37 cellular contexts compared by ENCODE assay signal in the genomic region with DNA sequence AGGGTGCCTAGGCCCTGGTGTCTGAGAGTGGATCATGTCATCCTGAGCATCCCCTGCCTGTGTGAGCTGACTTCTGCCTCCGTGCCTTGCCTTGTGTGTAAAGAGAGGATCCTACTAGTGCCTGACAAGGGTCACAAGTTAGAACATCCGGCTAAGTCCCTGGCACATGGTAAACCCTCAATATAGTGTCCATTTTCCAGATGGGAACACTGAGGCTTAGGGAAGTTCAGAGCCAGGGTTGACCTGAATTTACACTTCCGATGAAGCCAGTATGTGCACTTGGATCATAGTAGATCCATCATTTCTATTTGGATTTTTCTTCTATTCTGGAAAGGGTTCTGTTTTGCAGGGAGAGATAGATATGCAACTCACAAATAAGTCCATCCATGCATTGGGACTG. TPM values are rescaled to one million over a fixed set of nuclear protein-coding genes. Genes with fewer than 3 reads are reported as not detected.
"Had no signal": no experiment of that assay in that cellular context is flagged by ENCODE, and none has a peak within 500 bp of the region (broad histone marks: within the 10 kb centered on the region; RNA-seq: fewer than 3 reads in every experiment).

No MANE protein-coding gene starts in this region.

- ATAC-seq: activated CD8-positive, alpha-beta T cell treated with anti-CD3 and anti-CD28 coated beads for 36 hours; activated naive CD8-positive, alpha-beta T cell treated with anti-CD3 and anti-CD28 coated beads, Interleukin-2, amount 50 U/mL, for 24 hours had no signal

- H3K9me3 ChIP-seq: ascending aorta had no signal

- H3K27me3 Mint-ChIP-seq: activated CD4-positive, alpha-beta T cell treated with anti-CD3 and anti-CD28 coated beads, Interleukin-2, amount 10 ng/mL, durations not matched to agents 24 days and 14 days; activated naive CD4-positive, alpha-beta T cell treated with anti-CD3 and anti-CD28 coated beads, Interleukin-2, amount 10 ng/mL, durations not matched to agents 7 days and 5 days; activated naive CD8-positive, alpha-beta T cell treated with anti-CD3 and anti-CD28 coated beads, Interleukin-2, amount 10 ng/mL, durations not matched to agents 7 days and 5 days; brain had no signal

- DNase-seq: activated B cell treated with CpG ODN at 0.5 μM for 24 hours; activated CD4-positive, alpha-beta memory T cell treated with anti-CD3 and anti-CD28 coated beads for 36 hours; activated CD4-positive, alpha-beta T cell treated with anti-CD3 and anti-CD28 coated beads for 4 hours; activated CD4-positive, alpha-beta T cell treated with anti-CD3 and anti-CD28 coated beads, Interleukin-2, amount 10 ng/mL, durations not matched to agents 24 days and 14 days; activated CD4-positive, alpha-beta T cell treated with anti-CD3 and anti-CD28 coated beads, Interleukin-2, amount 50 U/mL, for 1 hour; activated CD4-positive, alpha-beta T cell treated with anti-CD3 and anti-CD28 coated beads, Interleukin-2, amount 50 U/mL, for 4 hours; activated CD4-positive, CD25-positive, alpha-beta regulatory T cell treated with anti-CD3 and anti-CD28 coated beads, Interleukin-2, amount 50 U/mL, for 72 hours; activated CD8-positive, alpha-beta memory T cell treated with anti-CD3 and anti-CD28 coated beads, Interleukin-2, amount 50 U/mL, for 48 hours; activated CD8-positive, alpha-beta T cell treated with anti-CD3 and anti-CD28 coated beads for 36 hours; activated effector memory CD4-positive, alpha-beta T cell treated with Interleukin-2 at 50 U/mL for 16 hours; activated gamma-delta T cell; activated naive CD4-positive, alpha-beta T cell treated with anti-CD3 and anti-CD28 coated beads, Interleukin-2, amount 10 ng/mL, durations not matched to agents 7 days and 5 days; activated naive CD4-positive, alpha-beta T cell treated with Interleukin-2 at 50 U/mL for 16 hours; activated naive CD8-positive, alpha-beta T cell treated with anti-CD3 and anti-CD28 coated beads, Interleukin-2, amount 10 ng/mL, durations not matched to agents 7 days and 5 days; activated naive CD8-positive, alpha-beta T cell treated with anti-CD3 and anti-CD28 coated beads, Interleukin-2, amount 50 U/mL, for 24 hours; activated T-cell treated with anti-CD3 and anti-CD28 coated beads, Interleukin-2, amount 50 U/mL, for 24 hours; activated T-cell treated with anti-CD3 and anti-CD28 coated beads, Interleukin-2, amount 50 U/mL, for 48 hours; amygdala; anterior cingulate cortex; caudate nucleus; cerebellar nuclear complex; T-helper 1 cell; T-helper 2 cell; T-helper 9 cell had no signal

- H3K4me3 ChIP-seq: ascending aorta, cardiac muscle cell had no signal

- H3K27me3 ChIP-seq: ascending aorta, cardiac muscle cell had no signal

- H3K4me1 ChIP-seq: ascending aorta had no signal

- H3K27ac Mint-ChIP-seq: activated B cell treated with CpG ODN at 0.5 μM for 24 hours; activated CD4-positive, alpha-beta memory T cell treated with anti-CD3 and anti-CD28 coated beads for 36 hours; activated CD4-positive, alpha-beta T cell treated with anti-CD3 and anti-CD28 coated beads, Interleukin-2, amount 10 ng/mL, durations not matched to agents 24 days and 14 days; activated CD8-positive, alpha-beta T cell treated with anti-CD3 and anti-CD28 coated beads for 36 hours; activated naive CD4-positive, alpha-beta T cell treated with anti-CD3 and anti-CD28 coated beads, Interleukin-2, amount 10 ng/mL, durations not matched to agents 7 days and 5 days; activated naive CD4-positive, alpha-beta T cell treated with anti-CD3 and anti-CD28 coated beads, Interleukin-2, amount 50 U/mL, for 24 hours; activated naive CD8-positive, alpha-beta T cell; activated naive CD8-positive, alpha-beta T cell treated with anti-CD3 and anti-CD28 coated beads, Interleukin-2, amount 10 ng/mL, durations not matched to agents 7 days and 5 days; activated naive CD8-positive, alpha-beta T cell treated with anti-CD3 and anti-CD28 coated beads, Interleukin-2, amount 50 U/mL, for 24 hours; activated T-cell treated with anti-CD3 and anti-CD28 coated beads, Interleukin-2, amount 50 U/mL, for 24 hours; activated T-helper 2 cell treated with anti-CD3 and anti-CD28 coated beads, Interferon-gamma antibody, Interleukin-2, Interleukin-4, amounts not matched to agents 10 μg/mL and 5 μg/mL and 100 μg/mL, durations not matched to agents 14 hours and 24 hours and 36 hours; brain; T-helper 1 cell treated with Interleukin-12 subunit alpha and Interleukin-12 subunit beta and Interleukin-4 antibody, amounts not matched to agents 30 μg/mL and 1 μg/mL, for 36 hours; T-helper 2 cell treated with Interferon-gamma antibody and Interleukin-4, amounts not matched to agents 5 μg/mL and 100 μg/mL, for 36 hours had no signal

- H3K36me3 ChIP-seq: ascending aorta, cardiac muscle cell had no signal

- H3K27ac ChIP-seq: ascending aorta, cardiac muscle cell, VCaP had no signal

- H3K4me3 Mint-ChIP-seq: activated B cell treated with CpG ODN at 0.5 μM for 24 hours; activated CD4-positive, alpha-beta memory T cell treated with anti-CD3 and anti-CD28 coated beads for 36 hours; activated CD4-positive, alpha-beta T cell treated with anti-CD3 and anti-CD28 coated beads, Interleukin-2, amount 10 ng/mL, durations not matched to agents 24 days and 14 days; activated CD8-positive, alpha-beta T cell treated with anti-CD3 and anti-CD28 coated beads for 36 hours; activated naive CD4-positive, alpha-beta T cell treated with anti-CD3 and anti-CD28 coated beads, Interleukin-2, amount 10 ng/mL, durations not matched to agents 7 days and 5 days; activated naive CD4-positive, alpha-beta T cell treated with anti-CD3 and anti-CD28 coated beads, Interleukin-2, amount 50 U/mL, for 24 hours; activated naive CD8-positive, alpha-beta T cell; activated naive CD8-positive, alpha-beta T cell treated with anti-CD3 and anti-CD28 coated beads, Interleukin-2, amount 10 ng/mL, durations not matched to agents 7 days and 5 days; activated naive CD8-positive, alpha-beta T cell treated with anti-CD3 and anti-CD28 coated beads, Interleukin-2, amount 50 U/mL, for 24 hours; activated T-cell treated with anti-CD3 and anti-CD28 coated beads, Interleukin-2, amount 50 U/mL, for 24 hours; brain; central memory CD8-positive, alpha-beta T cell; T-helper 1 cell treated with Interleukin-12 subunit alpha and Interleukin-12 subunit beta and Interleukin-4 antibody, amounts not matched to agents 30 μg/mL and 1 μg/mL, for 36 hours; T-helper 2 cell treated with Interferon-gamma antibody and Interleukin-4, amounts not matched to agents 5 μg/mL and 100 μg/mL, for 36 hours had no signal

- H3K9me3 Mint-ChIP-seq: activated CD4-positive, alpha-beta memory T cell treated with anti-CD3 and anti-CD28 coated beads for 36 hours; activated naive CD4-positive, alpha-beta T cell treated with anti-CD3 and anti-CD28 coated beads, Interleukin-2, amount 50 U/mL, for 24 hours; activated naive CD8-positive, alpha-beta T cell treated with anti-CD3 and anti-CD28 coated beads, Interleukin-2, amount 50 U/mL, for 24 hours; activated T-cell treated with anti-CD3 and anti-CD28 coated beads, Interleukin-2, amount 50 U/mL, for 24 hours; activated T-helper 2 cell treated with anti-CD3 and anti-CD28 coated beads, Interferon-gamma antibody, Interleukin-2, Interleukin-4, amounts not matched to agents 10 μg/mL and 5 μg/mL and 100 μg/mL, durations not matched to agents 14 hours and 24 hours and 36 hours; brain; central memory CD8-positive, alpha-beta T cell; T-helper 1 cell treated with Interleukin-12 subunit alpha and Interleukin-12 subunit beta and Interleukin-4 antibody, amounts not matched to agents 30 μg/mL and 1 μg/mL, for 36 hours; T-helper 2 cell treated with Interferon-gamma antibody and Interleukin-4, amounts not matched to agents 5 μg/mL and 100 μg/mL, for 36 hours had no signal

- H3K4me1 Mint-ChIP-seq: activated B cell treated with CpG ODN at 0.5 μM for 24 hours; activated CD4-positive, alpha-beta T cell treated with anti-CD3 and anti-CD28 coated beads, Interleukin-2, amount 10 ng/mL, durations not matched to agents 24 days and 14 days; activated naive CD4-positive, alpha-beta T cell treated with anti-CD3 and anti-CD28 coated beads, Interleukin-2, amount 10 ng/mL, durations not matched to agents 7 days and 5 days; activated naive CD4-positive, alpha-beta T cell treated with anti-CD3 and anti-CD28 coated beads, Interleukin-2, amount 50 U/mL, for 24 hours; activated naive CD8-positive, alpha-beta T cell treated with anti-CD3 and anti-CD28 coated beads, Interleukin-2, amount 50 U/mL, for 24 hours; central memory CD8-positive, alpha-beta T cell had no signal

- FAIRE-seq: bronchial epithelial cell, TTC549 had no signal

- H3K36me3 Mint-ChIP-seq: activated CD4-positive, alpha-beta memory T cell treated with anti-CD3 and anti-CD28 coated beads for 36 hours; activated naive CD4-positive, alpha-beta T cell treated with anti-CD3 and anti-CD28 coated beads, Interleukin-2, amount 10 ng/mL, durations not matched to agents 7 days and 5 days; activated naive CD4-positive, alpha-beta T cell treated with anti-CD3 and anti-CD28 coated beads, Interleukin-2, amount 50 U/mL, for 24 hours; activated naive CD8-positive, alpha-beta T cell; activated naive CD8-positive, alpha-beta T cell treated with anti-CD3 and anti-CD28 coated beads, Interleukin-2, amount 10 ng/mL, durations not matched to agents 7 days and 5 days; brain had no signal

RNA-seq across cellular contexts. Expression of a gene that starts 12.5 kb away (rescaled TPM):
- total RNA-seq: activated B cell treated with CpG ODN at 0.5 μM for 24 hours; activated CD4-positive, alpha-beta memory T cell treated with anti-CD3 and anti-CD28 coated beads for 36 hours; activated CD4-positive, alpha-beta T cell treated with anti-CD3 and anti-CD28 coated beads, Interleukin-2, amount 10 ng/mL, durations not matched to agents 24 days and 14 days; activated CD8-positive, alpha-beta memory T cell treated with anti-CD3 and anti-CD28 coated beads for 36 hours; activated CD8-positive, alpha-beta T cell treated with anti-CD3 and anti-CD28 coated beads for 36 hours; activated naive CD8-positive, alpha-beta T cell treated with anti-CD3 and anti-CD28 coated beads, Interleukin-2, amount 10 ng/mL, durations not matched to agents 7 days and 5 days; activated T-helper 2 cell treated with anti-CD3 and anti-CD28 coated beads, Interferon-gamma antibody, Interleukin-2, Interleukin-4, amounts not matched to agents 10 μg/mL and 5 μg/mL and 100 μg/mL, durations not matched to agents 14 hours and 24 hours and 36 hours; ascending aorta; bronchial epithelial cell had no signal
